10 cellular contexts compared by ENCODE assay signal in genomic region chr1:55040083-55040952, GRCh38. TPM values are rescaled to one million over a fixed set of nuclear protein-coding genes. Genes with fewer than 3 reads are reported as not detected.
A peak's percentile ranks its signal among the peaks of the same experiment; 100 is the strongest.
DNase-seq lines count a peak whose midpoint lies in the region; ATAC-seq and TF ChIP-seq lines count a peak whose summit lies in the region.
"Had no signal": no experiment of that assay in that cellular context is flagged by ENCODE, and none has a peak within 500 bp of the region (broad histone marks: within the 10 kb centered on the region; RNA-seq: fewer than 3 reads in every experiment).

No MANE protein-coding gene starts in this region.

- H3K4me1 ChIP-seq in ES-I3 (ENCODE audit: insufficient read depth, low read length), result peaks cover 6% of the 10 kb centered on the region; the same call in 1 of the 2 replicates
- peaks cover 0 to 16% of the 10 kb centered on the region in 2 experiments; a peak in 1 of 4 replicates for H3K4me1 ChIP-seq in SK-N-SH (ENCODE audit: control insufficient read depth in 1 of 2, insufficient read depth in 2 of 2, low read depth in 1 of 2, low read length in 1 of 2)
- H3K4me1 ChIP-seq in foreskin keratinocyte, result peaks cover 19% of the 10 kb centered on the region
- H3K4me1 ChIP-seq in osteoblast (ENCODE audit: insufficient read depth, low read length), result no peaks in the 10 kb centered on the region

- no peak overlapping the region for H3K27ac ChIP-seq in SK-N-SH (ENCODE audit: low read depth in 2 of 2, low read length in 1 of 2)
- peak overlapping the region; percentile 92 for H3K27ac ChIP-seq in foreskin keratinocyte
- H3K27ac ChIP-seq in osteoblast (ENCODE audit: low read depth, low read length), result no peak overlapping the region

- WGBS in SK-N-SH (ENCODE audit: low lambda C conversion rate), result 13% methylated on average over 28 of the region's 49 CpGs

- POLR2A ChIA-PET in SK-N-SH (lab: Yijun Ruan, JAX), result interaction anchor here (1.5 kb wide), 1 partner anchor 9 kb away, joined by 5 read pairs; no protein-coding TSS in a partner anchor

- TF ChIP-seq RAD21 in SK-N-SH (IDR thresholded peaks at IDR 0.05; ENCODE audit: low read length), result no peak

- no peak for TF ChIP-seq EP300 in SK-N-SH (IDR thresholded peaks at IDR 0.05; ENCODE audit: borderline replicate concordance in 1 of 2, low read depth in 1 of 2, low read length in 1 of 2)

- in situ Hi-C loops in GM13976 (cut with MboI; ENCODE audit: low sequenced_read_pairs, unreplicated experiment), result no loop called here

- H3K9me3 ChIP-seq in ES-I3 (ENCODE audit: control insufficient read depth, insufficient read depth, low read length), result no peaks in the 10 kb centered on the region
- H3K9me3 ChIP-seq in SK-N-SH, result no peaks in the 10 kb centered on the region
- no peaks in the 10 kb centered on the region for H3K9me3 ChIP-seq in osteoblast (ENCODE audit: low read depth, low read length)

- no peak for TF ChIP-seq CTCF in SK-N-SH (IDR thresholded peaks at IDR 0.05)
- TF ChIP-seq CTCF in foreskin keratinocyte (conservative IDR thresholded peaks at IDR 0.05), result no peak
- TF ChIP-seq CTCF in osteoblast (IDR thresholded peaks at IDR 0.05; ENCODE audit: extremely low read depth, low read depth, low read length), result no peak
- TF ChIP-seq CTCF in GM13976 (IDR thresholded peaks at IDR 0.05; ENCODE audit: borderline replicate concordance, control extremely low read depth, extremely low read depth, insufficient read depth, missing control alignments), result no peak

- H3K4me2 ChIP-seq in SK-N-SH (peak overlapping the region; percentile 62; the same call in 1 of the 2 replicates), osteoblast (ENCODE audit: insufficient read depth, low read length) (no peak overlapping the region)

- ATAC-seq in foreskin keratinocyte (peak; percentile 15), HG02642 (IDR thresholded peaks at IDR 0.05; ENCODE audit: poor library complexity, unreplicated experiment) (no peak), GM18519 (IDR thresholded peaks at IDR 0.05; ENCODE audit: low FRiP score, unreplicated experiment) (no peak)
- ATAC-seq: naive thymus-derived CD8-positive, alpha-beta T cell had no signal

- H3K36me3 ChIP-seq in ES-I3 (ENCODE audit: insufficient read depth, low read length) (no peaks in the 10 kb centered on the region), SK-N-SH (replicated peaks in 1 of 2; ENCODE audit: control insufficient read depth in 1 of 2, insufficient read depth in 2 of 2, low read length in 1 of 2) (no peaks in the 10 kb centered on the region), osteoblast (ENCODE audit: insufficient read depth, low read length) (no peaks in the 10 kb centered on the region)

- H4K20me1 ChIP-seq in SK-N-SH (ENCODE audit: insufficient read depth), result no peaks in the 10 kb centered on the region
- H4K20me1 ChIP-seq in osteoblast (ENCODE audit: insufficient read depth, low read length), result no peaks in the 10 kb centered on the region

- CTCF ChIA-PET in SK-N-SH (lab: Yijun Ruan, JAX), result interaction anchor here (0.9 to 3.0 kb wide), 6 partner anchors 9 to 90 kb away, joined by 3 to 15 read pairs (median 6); no protein-coding TSS in a partner anchor

- H3K9ac ChIP-seq in ES-I3 (ENCODE audit: low read depth, low read length) (peak overlapping the region; percentile 57), SK-N-SH (no peak overlapping the region)

- peak; percentile 47 for DNase-seq in SK-N-SH
- DNase-seq in foreskin keratinocyte, result peak in 1 of 2 donors; percentile 28
- DNase-seq in osteoblast (ENCODE audit: insufficient read length, low spot score, missing footprints), result peak; percentile 68
- no peak for DNase-seq in SHP77 (lab: John Stamatoyannopoulos, UW)
- no peak for DNase-seq in GM13976 (ENCODE audit: low spot score)
- DNase-seq: naive thymus-derived CD8-positive, alpha-beta T cell; NCI-H2107 had no signal

- H2AFZ ChIP-seq in SK-N-SH (ENCODE audit: low read depth), result no peak overlapping the region
- no peak overlapping the region for H2AFZ ChIP-seq in osteoblast (ENCODE audit: low read length)

- H3K79me2 ChIP-seq in SK-N-SH (ENCODE audit: insufficient read depth) (no peaks in the 10 kb centered on the region), osteoblast (ENCODE audit: insufficient read depth, low read length) (no peaks in the 10 kb centered on the region)

- H3K27me3 ChIP-seq in SK-N-SH (ENCODE audit: insufficient read depth) (peaks cover 50% of the 10 kb centered on the region), foreskin keratinocyte (no peaks in the 10 kb centered on the region), osteoblast (ENCODE audit: insufficient read depth, low read length) (peaks cover 74% of the 10 kb centered on the region)

- H3K4me3 ChIP-seq in SK-N-SH (ENCODE audit: low read depth in 2 of 2, low read length in 1 of 2) (peak overlapping the region; percentile 9 to 20; a peak in 2 of 4 replicates), osteoblast (ENCODE audit: insufficient read depth, low read length) (no peak overlapping the region)

- H3F3A ChIP-seq in SK-N-SH (replicated peaks; ENCODE audit: insufficient read depth), result no peaks in the 10 kb centered on the region

- no peaks in the 10 kb centered on the region for H3K9me2 ChIP-seq in SK-N-SH

TF ChIP-seq in SK-N-SH, 30 proteins besides CTCF, POLR2A, EP300 and RAD21 (continues in another document):
- TF ChIP-seq ZBTB33 (IDR thresholded peaks at IDR 0.05; ENCODE audit: borderline replicate concordance, low read depth), result no peak
- no peak for TF ChIP-seq FOXM1 (IDR thresholded peaks at IDR 0.05; ENCODE audit: low read depth)
- TF ChIP-seq REST (IDR thresholded peaks at IDR 0.05; ENCODE audit: low read depth, low read length), result no peak
- no peak for TF ChIP-seq SIN3A (IDR thresholded peaks at IDR 0.05; ENCODE audit: borderline replicate concordance, low read depth, low read length)
- no peak for TF ChIP-seq YY1 (IDR thresholded peaks at IDR 0.05; ENCODE audit: low read depth)
- TF ChIP-seq TEAD4 (IDR thresholded peaks at IDR 0.05; ENCODE audit: borderline replicate concordance, insufficient read depth), result no peak

RNA-seq across cellular contexts. Expression of gene PCSK9, which starts 1.0 kb away (rescaled TPM):
- polyA plus RNA-seq in SK-N-SH (2012; rRNA removed), result 0.02 and 0.03 TPM in 2 replicates
- polyA plus RNA-seq in SK-N-SH (2012; cell fraction: cytosol; rRNA removed), result 0.01 TPM in 1 of 2 replicates, not detected in the other
- polyA plus RNA-seq in SK-N-SH (2012; cell fraction: nucleus; rRNA removed), result 0.05 TPM in 1 of 2 replicates, not detected in the other
- 159 and 184 TPM in 2 replicates for total RNA-seq in foreskin keratinocyte
- 149 and 163 TPM in 2 replicates for polyA plus RNA-seq in foreskin keratinocyte
- 3.5 and 6.5 TPM in 2 replicates for total RNA-seq in osteoblast
- total RNA-seq: naive thymus-derived CD8-positive, alpha-beta T cell had no signal
- polyA plus RNA-seq: naive thymus-derived CD8-positive, alpha-beta T cell had no signal

RNA-seq across cellular contexts. Expression of gene BSND, which starts 41.6 kb away (rescaled TPM):
- polyA plus RNA-seq in SK-N-SH (2012; rRNA removed), result not detected in 2 replicates
- not detected in 2 replicates for polyA plus RNA-seq in SK-N-SH (2012; cell fraction: cytosol; rRNA removed)
- polyA plus RNA-seq in SK-N-SH (2012; cell fraction: nucleus; rRNA removed), result not detected in 2 replicates
- total RNA-seq in foreskin keratinocyte, result not detected in 2 replicates
- not detected in 2 replicates for polyA plus RNA-seq in foreskin keratinocyte
- not detected in 2 replicates for total RNA-seq in osteoblast
- total RNA-seq: naive thymus-derived CD8-positive, alpha-beta T cell had no signal
- polyA plus RNA-seq: naive thymus-derived CD8-positive, alpha-beta T cell had no signal

RNA-seq across cellular contexts. Expression of gene TMEM61, which starts 59.9 kb away (rescaled TPM):
- polyA plus RNA-seq in SK-N-SH (2012; rRNA removed) (not detected in 2 replicates), foreskin keratinocyte (1.8 and 1.9 TPM in 2 replicates)
- not detected in 2 replicates for polyA plus RNA-seq in SK-N-SH (2012; cell fraction: cytosol; rRNA removed)
- not detected in 2 replicates for polyA plus RNA-seq in SK-N-SH (2012; cell fraction: nucleus; rRNA removed)
- total RNA-seq in foreskin keratinocyte (1.4 and 1.5 TPM in 2 replicates), osteoblast (not detected in 2 replicates)
- total RNA-seq: naive thymus-derived CD8-positive, alpha-beta T cell had no signal
- polyA plus RNA-seq: naive thymus-derived CD8-positive, alpha-beta T cell had no signal

Comparison
In these comparisons a context has a peak if more than half of its experiments do, and no peak if none do; other contexts are left out.
1. DNase-seq: peak in SK-N-SH (single experiment) and osteoblast (single experiment); none in SHP77 (0 of 2) and GM13976 (single experiment).
2. RNA of gene PCSK9, which starts 1.0 kb away (total RNA-seq): 159 to 184 TPM in foreskin keratinocyte; 3.5 to 6.5 TPM in osteoblast; every median in the first group is over 10 times any median in the second.